Comparison of ENCODE assay signal across 1 cellular context in genomic region chr4:7217453-7218310, GRCh38.
TF ChIP-seq lines count a peak whose summit lies in the region.

No MANE protein-coding gene starts in this region.

TF ChIP-seq in liver, 16 proteins besides CTCF, POLR2A, EP300 and RAD21 (continued from another document):
- TF ChIP-seq ZBTB33 (IDR thresholded peaks at IDR 0.05): peak; percentile 37
- TF ChIP-seq EGR1 (IDR thresholded peaks at IDR 0.05; ENCODE audit: low read depth in 2 of 2): peak; percentile 69 to 97
